1 cellular context compared by ENCODE assay signal in genomic region chr17:76969598-76970172, GRCh38.
TF ChIP-seq lines count a peak whose summit lies in the region.

No MANE protein-coding gene starts in this region.

TF ChIP-seq in HEK293, 187 proteins besides CTCF, POLR2A, EP300 and RAD21 (continued from another document):
- TF ChIP-seq REST (tag by site-specific recombination; IDR thresholded peaks at IDR 0.05), result no peak
- TF ChIP-seq ZNF624 (tag by site-specific recombination; IDR thresholded peaks at IDR 0.05), result no peak
- no peak for TF ChIP-seq ZNF521 (tag by site-specific recombination; IDR thresholded peaks at IDR 0.05)
- TF ChIP-seq ZFHX2 (tag by site-specific recombination; conservative IDR thresholded peaks at IDR 0.05), result peak; percentile 81
- no peak for TF ChIP-seq ZFP37 (tag by site-specific recombination; IDR thresholded peaks at IDR 0.05)
- TF ChIP-seq ZNF501 (tag by site-specific recombination; IDR thresholded peaks at IDR 0.05), result no peak
- TF ChIP-seq ZNF843 (tag by site-specific recombination; IDR thresholded peaks at IDR 0.05), result no peak
- TF ChIP-seq MYNN (tag by site-specific recombination; IDR thresholded peaks at IDR 0.05; ENCODE audit: borderline replicate concordance), result no peak
- no peak for TF ChIP-seq PRDM4 (tag by site-specific recombination; IDR thresholded peaks at IDR 0.05)
- TF ChIP-seq ZNF148 (tag by site-specific recombination; IDR thresholded peaks at IDR 0.05; ENCODE audit: borderline replicate concordance), result no peak
- TF ChIP-seq ZNF558 (tag by site-specific recombination; IDR thresholded peaks at IDR 0.05), result no peak
- no peak for TF ChIP-seq SCRT1 (tag by site-specific recombination; IDR thresholded peaks at IDR 0.05; ENCODE audit: borderline replicate concordance)
- TF ChIP-seq MEIS1 (CRISPR knock-in tag; IDR thresholded peaks at IDR 0.05; ENCODE audit: borderline replicate concordance), result no peak
- TF ChIP-seq ZFP41 (tag by site-specific recombination; IDR thresholded peaks at IDR 0.05; ENCODE audit: borderline replicate concordance), result no peak
- TF ChIP-seq ZNF394 (tag by site-specific recombination; IDR thresholded peaks at IDR 0.05; ENCODE audit: borderline replicate concordance), result no peak
- no peak for TF ChIP-seq ZNF664 (tag by site-specific recombination; IDR thresholded peaks at IDR 0.05)
- no peak for TF ChIP-seq BCL11A (tag by site-specific recombination; IDR thresholded peaks at IDR 0.05; ENCODE audit: low read depth)
- no peak for TF ChIP-seq ZNF529 (tag by site-specific recombination; IDR thresholded peaks at IDR 0.05; ENCODE audit: insufficient replicate concordance)
- no peak for TF ChIP-seq ZBTB20 (tag by site-specific recombination; IDR thresholded peaks at IDR 0.05)
